1 cellular context compared by ENCODE assay signal in the genomic region with DNA sequence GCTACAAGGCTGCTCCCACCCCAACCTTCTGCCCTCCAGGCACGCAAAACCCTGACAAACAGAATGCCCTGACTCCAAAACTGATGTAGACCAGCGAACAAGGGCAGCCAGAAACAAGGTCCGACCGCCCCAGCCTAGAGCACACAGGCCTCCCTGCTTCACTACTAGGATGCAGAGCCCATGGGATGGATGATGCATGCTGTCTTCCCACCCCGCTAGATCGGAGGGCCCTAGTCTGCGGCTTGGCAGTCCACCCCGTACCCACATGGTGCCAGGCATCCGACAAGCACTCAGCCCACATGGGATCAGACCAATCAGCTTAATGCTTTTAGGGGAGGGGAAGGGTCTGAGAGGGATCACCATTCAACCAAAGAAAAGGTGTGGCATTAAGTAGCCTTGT.
TF ChIP-seq lines count a peak whose summit lies in the region.

No MANE protein-coding gene starts in this region.

TF ChIP-seq in H1, 55 proteins besides CTCF, POLR2A, EP300 and RAD21:
- TF ChIP-seq TEAD4 (IDR thresholded peaks at IDR 0.05; ENCODE audit: low read depth, low read length), result no peak
- TF ChIP-seq BRCA1 (IDR thresholded peaks at IDR 0.05; ENCODE audit: low read depth, low read length), result no peak
- TF ChIP-seq ZNF274 (IDR thresholded peaks at IDR 0.05; ENCODE audit: borderline replicate concordance, extremely low read depth, low read length), result no peak
- no peak for TF ChIP-seq MAX (IDR thresholded peaks at IDR 0.05)
- TF ChIP-seq MAFK (IDR thresholded peaks at IDR 0.05; ENCODE audit: low read depth, low read length), result no peak
- TF ChIP-seq POLR2AphosphoS5 (IDR thresholded peaks at IDR 0.05; ENCODE audit: low read depth, low read length), result no peak
- TF ChIP-seq, protein P1, sequence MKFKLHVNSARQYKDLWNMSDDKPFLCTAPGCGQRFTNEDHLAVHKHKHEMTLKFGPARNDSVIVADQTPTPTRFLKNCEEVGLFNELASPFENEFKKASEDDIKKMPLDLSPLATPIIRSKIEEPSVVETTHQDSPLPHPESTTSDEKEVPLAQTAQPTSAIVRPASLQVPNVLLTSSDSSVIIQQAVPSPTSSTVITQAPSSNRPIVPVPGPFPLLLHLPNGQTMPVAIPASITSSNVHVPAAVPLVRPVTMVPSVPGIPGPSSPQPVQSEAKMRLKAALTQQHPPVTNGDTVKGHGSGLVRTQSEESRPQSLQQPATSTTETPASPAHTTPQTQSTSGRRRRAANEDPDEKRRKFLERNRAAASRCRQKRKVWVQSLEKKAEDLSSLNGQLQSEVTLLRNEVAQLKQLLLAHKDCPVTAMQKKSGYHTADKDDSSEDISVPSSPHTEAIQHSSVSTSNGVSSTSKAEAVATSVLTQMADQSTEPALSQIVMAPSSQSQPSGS (IDR thresholded peaks at IDR 0.05; ENCODE audit: low read length), result no peak
- TF ChIP-seq TAF1 (IDR thresholded peaks at IDR 0.05; ENCODE audit: low read depth, low read length), result no peak
- TF ChIP-seq SIX5 (IDR thresholded peaks at IDR 0.05; ENCODE audit: low read depth, low read length), result no peak
- no peak for TF ChIP-seq BACH1 (IDR thresholded peaks at IDR 0.05; ENCODE audit: low read length)
- TF ChIP-seq CREB1 (IDR thresholded peaks at IDR 0.05), result no peak
- no peak for TF ChIP-seq TBP (IDR thresholded peaks at IDR 0.05; ENCODE audit: low read depth, low read length)
- TF ChIP-seq PHF8 (conservative IDR thresholded peaks at IDR 0.05; ENCODE audit: low read depth, low read length), result no peak
- no peak for TF ChIP-seq CBX8 (IDR thresholded peaks at IDR 0.05; ENCODE audit: borderline replicate concordance, low read depth, low read length)
